In genomic region chr16:30398660-30399434, GRCh38 we compare ENCODE assay signal across 12 cellular contexts. TPM values are rescaled to one million over a fixed set of nuclear protein-coding genes. Genes with fewer than 3 reads are reported as not detected.
DNase-seq lines count a peak whose midpoint lies in the region; ATAC-seq and TF ChIP-seq lines count a peak whose summit lies in the region.
"Had no signal": no experiment of that assay in that cellular context is flagged by ENCODE, and none has a peak within 500 bp of the region (broad histone marks: within the 10 kb centered on the region; RNA-seq: fewer than 3 reads in every experiment).

No MANE protein-coding gene starts in this region.

- H3K79me1 ChIP-seq in mesendoderm (ENCODE audit: low read length), result peaks cover 7% of the 10 kb centered on the region

- H2AK5ac ChIP-seq in mesendoderm (ENCODE audit: low read length), result no peak overlapping the region

- H3K27me3 ChIP-seq in mesendoderm (ENCODE audit: insufficient read depth, low read length, poor library complexity) (no peaks in the 10 kb centered on the region), thoracic aorta (replicated peaks; ENCODE audit: insufficient read depth) (no peaks in the 10 kb centered on the region)

- no peak overlapping the region for H3K4me3 ChIP-seq in mesendoderm (ENCODE audit: low read length)
- no peak overlapping the region for H3K4me3 ChIP-seq in thoracic aorta

- peaks cover 24% of the 10 kb centered on the region for H3K27me3 Mint-ChIP-seq in activated naive CD4-positive, alpha-beta T cell treated with anti-CD3 and anti-CD28 coated beads, Interleukin-2, amount 10 ng/mL, durations not matched to agents 7 days and 5 days
- H3K27me3 Mint-ChIP-seq in activated T-helper 2 cell treated with anti-CD3 and anti-CD28 coated beads, Interferon-gamma antibody, Interleukin-2, Interleukin-4, amounts not matched to agents 10 μg/mL and 5 μg/mL and 100 μg/mL, durations not matched to agents 14 hours and 24 hours and 36 hours (ENCODE audit: low read depth), result no peaks in the 10 kb centered on the region

- WGBS in mesendoderm (ENCODE audit: extremely low coverage, insufficient coverage, low lambda C conversion rate), result no CpG with 5 or more reads among the region's 23 CpGs

- H3K4ac ChIP-seq in mesendoderm (ENCODE audit: low read depth, low read length), result no peak overlapping the region

- no peak overlapping the region for H3K23ac ChIP-seq in mesendoderm (ENCODE audit: low read length)

- peaks cover 48% of the 10 kb centered on the region for H3K4me1 Mint-ChIP-seq in activated naive CD4-positive, alpha-beta T cell treated with anti-CD3 and anti-CD28 coated beads, Interleukin-2, amount 10 ng/mL, durations not matched to agents 7 days and 5 days
- H3K4me1 Mint-ChIP-seq in activated T-helper 2 cell treated with anti-CD3 and anti-CD28 coated beads, Interferon-gamma antibody, Interleukin-2, Interleukin-4, amounts not matched to agents 10 μg/mL and 5 μg/mL and 100 μg/mL, durations not matched to agents 14 hours and 24 hours and 36 hours (ENCODE audit: low read depth), result peaks cover 41% of the 10 kb centered on the region

- no peak overlapping the region for H2BK15ac ChIP-seq in mesendoderm (replicated peaks; ENCODE audit: low read depth)

- no peak for TF ChIP-seq CTCF in thoracic aorta (IDR thresholded peaks at IDR 0.05)

- peak overlapping the region; percentile 49 for H3K4me3 Mint-ChIP-seq in activated naive CD4-positive, alpha-beta T cell treated with anti-CD3 and anti-CD28 coated beads, Interleukin-2, amount 10 ng/mL, durations not matched to agents 7 days and 5 days
- H3K4me3 Mint-ChIP-seq in activated T-helper 2 cell treated with anti-CD3 and anti-CD28 coated beads, Interferon-gamma antibody, Interleukin-2, Interleukin-4, amounts not matched to agents 10 μg/mL and 5 μg/mL and 100 μg/mL, durations not matched to agents 14 hours and 24 hours and 36 hours (ENCODE audit: low read depth), result peak overlapping the region; percentile 42

- ATAC-seq in activated naive CD4-positive, alpha-beta T cell treated with anti-CD3 and anti-CD28 coated beads, Interleukin-2, amount 50 U/mL, for 72 hours, result no peak
- no peak for ATAC-seq in thoracic aorta (ENCODE audit: insufficient number of reproducible peaks, low FRiP score, low read depth)

- no peaks in the 10 kb centered on the region for H3K9me3 Mint-ChIP-seq in activated naive CD4-positive, alpha-beta T cell treated with anti-CD3 and anti-CD28 coated beads, Interleukin-2, amount 10 ng/mL, durations not matched to agents 7 days and 5 days
- H3K9me3 Mint-ChIP-seq in activated naive CD4-positive, alpha-beta T cell treated with anti-CD3 and anti-CD28 coated beads, Interleukin-2, amount 50 U/mL, for 72 hours, result no peaks in the 10 kb centered on the region
- no peaks in the 10 kb centered on the region for H3K9me3 Mint-ChIP-seq in activated T-helper 2 cell treated with anti-CD3 and anti-CD28 coated beads, Interferon-gamma antibody, Interleukin-2, Interleukin-4, amounts not matched to agents 10 μg/mL and 5 μg/mL and 100 μg/mL, durations not matched to agents 14 hours and 24 hours and 36 hours

- no peak overlapping the region for H2BK5ac ChIP-seq in mesendoderm (ENCODE audit: low read length)

- H3K56ac ChIP-seq in mesendoderm (ENCODE audit: low read length), result peak overlapping the region; percentile 85

- CTCF ChIA-PET in activated naive CD4-positive, alpha-beta T cell treated with anti-CD3 and anti-CD28 coated beads, Interleukin-2, amount 10 ng/mL, durations not matched to agents 7 days and 5 days (lab: Charles Lee), result interaction anchor here (1.6 kb wide), 1 partner anchor 11 kb away, joined by 7 read pairs; no protein-coding TSS in a partner anchor

- no peak overlapping the region for H2BK120ac ChIP-seq in mesendoderm (ENCODE audit: low read depth, low read length)

- peaks cover 20% of the 10 kb centered on the region for H3K79me2 ChIP-seq in mesendoderm (ENCODE audit: control insufficient read depth, insufficient read depth, low read length)

- H4K8ac ChIP-seq in mesendoderm (ENCODE audit: low read depth, low read length), result no peak overlapping the region

- H3K27ac ChIP-seq in mesendoderm (ENCODE audit: low read depth, low read length), result no peak overlapping the region
- peak overlapping the region; percentile 87 to 92 for H3K27ac ChIP-seq in thoracic aorta

- H3K36me3 ChIP-seq in mesendoderm (ENCODE audit: control insufficient read depth, insufficient read depth, low read length) (no peaks in the 10 kb centered on the region), thoracic aorta (peaks cover 8% of the 10 kb centered on the region)

- DNase-seq in activated naive CD4-positive, alpha-beta T cell treated with anti-CD3 and anti-CD28 coated beads, Interleukin-2, amount 10 ng/mL, durations not matched to agents 7 days and 5 days, result no peak
- DNase-seq in activated naive CD4-positive, alpha-beta T cell treated with anti-CD3 and anti-CD28 coated beads, Interleukin-2, amount 50 U/mL, for 72 hours (ENCODE audit: low spot score in 2 of 2), result no peak
- no peak for DNase-seq in activated T-helper 2 cell treated with anti-CD3 and anti-CD28 coated beads, Interferon-gamma antibody, Interleukin-2, Interleukin-4, amounts not matched to agents 10 μg/mL and 5 μg/mL and 100 μg/mL, durations not matched to agents 14 hours and 24 hours and 36 hours (ENCODE audit: low spot score)
- DNase-seq in mesendoderm (peak; percentile 23), thoracic aorta (ENCODE audit: low spot score) (no peak), SIG-M5 (lab: John Stamatoyannopoulos, UW) (no peak)
- no peak for DNase-seq in activated CD4-positive, alpha-beta T cell treated with anti-CD3 and anti-CD28 coated beads, Interleukin-2, amount 50 U/mL, for 1 hour
- DNase-seq in stimulated activated CD4-positive, alpha-beta T cell treated with anti-CD3 and anti-CD28 coated beads, Interleukin-15, amount 100 ng/mL, for 24 hours, result no peak
- DNase-seq: dermis blood vessel endothelial cell, hippocampal formation, NCI-H1092 treated with DMSO at 0.1 percent for 48 hours had no signal

- intact Hi-C loops in activated T-helper 2 cell treated with anti-CD3 and anti-CD28 coated beads, Interferon-gamma antibody, Interleukin-2, Interleukin-4, amounts not matched to agents 10 μg/mL and 5 μg/mL and 100 μg/mL, durations not matched to agents 14 hours and 24 hours and 36 hours (cut with micrococcal nuclease), result no loop called here

- H4K5ac ChIP-seq in mesendoderm (ENCODE audit: low read length), result no peak overlapping the region

- no peak overlapping the region for H3K27ac Mint-ChIP-seq in activated naive CD4-positive, alpha-beta T cell treated with anti-CD3 and anti-CD28 coated beads, Interleukin-2, amount 10 ng/mL, durations not matched to agents 7 days and 5 days
- peak overlapping the region in 1 of 2 donors; percentile 79 for H3K27ac Mint-ChIP-seq in activated naive CD4-positive, alpha-beta T cell treated with anti-CD3 and anti-CD28 coated beads, Interleukin-2, amount 50 U/mL, for 72 hours
- H3K27ac Mint-ChIP-seq in activated T-helper 2 cell treated with anti-CD3 and anti-CD28 coated beads, Interferon-gamma antibody, Interleukin-2, Interleukin-4, amounts not matched to agents 10 μg/mL and 5 μg/mL and 100 μg/mL, durations not matched to agents 14 hours and 24 hours and 36 hours, result peak overlapping the region; percentile 38

- H3K4me1 ChIP-seq in mesendoderm (ENCODE audit: control insufficient read depth, low read depth, low read length) (no peaks in the 10 kb centered on the region), thoracic aorta (ENCODE audit: control insufficient read depth in 1 of 2, low read depth in 2 of 2) (peaks cover 17 to 36% of the 10 kb centered on the region in 2 donors)

- H3K9me3 ChIP-seq in thoracic aorta, result no peaks in the 10 kb centered on the region

- peak overlapping the region; percentile 11 for H3K9ac ChIP-seq in mesendoderm (ENCODE audit: low read length)

- peaks cover 24% of the 10 kb centered on the region for H3K36me3 Mint-ChIP-seq in activated naive CD4-positive, alpha-beta T cell treated with anti-CD3 and anti-CD28 coated beads, Interleukin-2, amount 10 ng/mL, durations not matched to agents 7 days and 5 days
- peaks cover 7 to 14% of the 10 kb centered on the region in 2 donors for H3K36me3 Mint-ChIP-seq in activated naive CD4-positive, alpha-beta T cell treated with anti-CD3 and anti-CD28 coated beads, Interleukin-2, amount 50 U/mL, for 72 hours
- H3K36me3 Mint-ChIP-seq in activated T-helper 2 cell treated with anti-CD3 and anti-CD28 coated beads, Interferon-gamma antibody, Interleukin-2, Interleukin-4, amounts not matched to agents 10 μg/mL and 5 μg/mL and 100 μg/mL, durations not matched to agents 14 hours and 24 hours and 36 hours (ENCODE audit: low read depth), result peaks cover 28% of the 10 kb centered on the region

- H3K18ac ChIP-seq in mesendoderm (ENCODE audit: low read length), result no peak overlapping the region

- H3K4me2 ChIP-seq in mesendoderm (ENCODE audit: low read length), result no peak overlapping the region

RNA-seq across cellular contexts. Expression of gene ZNF48, which starts 3.6 kb away (rescaled TPM):
- total RNA-seq in activated naive CD4-positive, alpha-beta T cell treated with anti-CD3 and anti-CD28 coated beads, Interleukin-2, amount 50 U/mL, for 72 hours, result 10 to 100 TPM in 1 of 2 donors, 1 to 10 TPM in 1; 7.6 to 10.9 TPM
- total RNA-seq in activated T-helper 2 cell treated with anti-CD3 and anti-CD28 coated beads, Interferon-gamma antibody, Interleukin-2, Interleukin-4, amounts not matched to agents 10 μg/mL and 5 μg/mL and 100 μg/mL, durations not matched to agents 14 hours and 24 hours and 36 hours, result 13.4 TPM in 2 replicates
- polyA plus RNA-seq in mesendoderm (2013, experiment 1 of 2), result 21.1 TPM
- polyA plus RNA-seq in mesendoderm (2013, experiment 2 of 2), result 22.0 TPM
- total RNA-seq in thoracic aorta, result 10 to 100 TPM; 10.9 to 11.1 TPM

RNA-seq across cellular contexts. Expression of gene ZNF771, which starts 8.6 kb away (rescaled TPM):
- 1 to 10 TPM; 4.4 to 7.9 TPM for total RNA-seq in activated naive CD4-positive, alpha-beta T cell treated with anti-CD3 and anti-CD28 coated beads, Interleukin-2, amount 50 U/mL, for 72 hours
- 8.3 and 9.3 TPM in 2 replicates for total RNA-seq in activated T-helper 2 cell treated with anti-CD3 and anti-CD28 coated beads, Interferon-gamma antibody, Interleukin-2, Interleukin-4, amounts not matched to agents 10 μg/mL and 5 μg/mL and 100 μg/mL, durations not matched to agents 14 hours and 24 hours and 36 hours
- polyA plus RNA-seq in mesendoderm (2013, experiment 1 of 2), result 4.8 TPM
- 5.1 TPM for polyA plus RNA-seq in mesendoderm (2013, experiment 2 of 2)
- total RNA-seq in thoracic aorta, result 10 to 100 TPM; 21.8 to 25.7 TPM

RNA-seq across cellular contexts. Expression of gene SEPTIN1, which starts 16.5 kb away (rescaled TPM):
- 100 to 1,000 TPM; 161 to 208 TPM for total RNA-seq in activated naive CD4-positive, alpha-beta T cell treated with anti-CD3 and anti-CD28 coated beads, Interleukin-2, amount 50 U/mL, for 72 hours
- total RNA-seq in activated T-helper 2 cell treated with anti-CD3 and anti-CD28 coated beads, Interferon-gamma antibody, Interleukin-2, Interleukin-4, amounts not matched to agents 10 μg/mL and 5 μg/mL and 100 μg/mL, durations not matched to agents 14 hours and 24 hours and 36 hours, result 169 and 173 TPM in 2 replicates
- 0.69 TPM for polyA plus RNA-seq in mesendoderm (2013, experiment 1 of 2)
- 0.57 TPM for polyA plus RNA-seq in mesendoderm (2013, experiment 2 of 2)
- 1 to 10 TPM; 3.0 to 4.2 TPM for total RNA-seq in thoracic aorta
- total RNA-seq: dermis blood vessel endothelial cell had no signal

RNA-seq across cellular contexts. Expression of gene MYL11, which starts 24.2 kb away (rescaled TPM):
- 1 to 10 TPM in 1 of 2 donors, under 1 TPM in 1; 0.97 to 1.2 TPM for total RNA-seq in activated naive CD4-positive, alpha-beta T cell treated with anti-CD3 and anti-CD28 coated beads, Interleukin-2, amount 50 U/mL, for 72 hours
- 3.4 and 4.3 TPM in 2 replicates for total RNA-seq in activated T-helper 2 cell treated with anti-CD3 and anti-CD28 coated beads, Interferon-gamma antibody, Interleukin-2, Interleukin-4, amounts not matched to agents 10 μg/mL and 5 μg/mL and 100 μg/mL, durations not matched to agents 14 hours and 24 hours and 36 hours
- polyA plus RNA-seq in mesendoderm (2013, experiment 1 of 2), result 3.7 TPM
- 5.2 TPM for polyA plus RNA-seq in mesendoderm (2013, experiment 2 of 2)
- total RNA-seq in thoracic aorta, result under 1 TPM in 1 of 2 donors, not detected in 1; 0.81 TPM
- total RNA-seq: dermis blood vessel endothelial cell, subcutaneous adipose tissue had no signal

RNA-seq across cellular contexts. Expression of gene TBC1D10B, which starts 28.6 kb away (rescaled TPM):
- total RNA-seq in activated naive CD4-positive, alpha-beta T cell treated with anti-CD3 and anti-CD28 coated beads, Interleukin-2, amount 50 U/mL, for 72 hours, result 10 to 100 TPM; 52.5 to 69.5 TPM
- total RNA-seq in activated T-helper 2 cell treated with anti-CD3 and anti-CD28 coated beads, Interferon-gamma antibody, Interleukin-2, Interleukin-4, amounts not matched to agents 10 μg/mL and 5 μg/mL and 100 μg/mL, durations not matched to agents 14 hours and 24 hours and 36 hours, result 63.4 and 64.4 TPM in 2 replicates
- polyA plus RNA-seq in mesendoderm (2013, experiment 1 of 2), result 16.1 TPM
- 16.6 TPM for polyA plus RNA-seq in mesendoderm (2013, experiment 2 of 2)
- total RNA-seq in thoracic aorta, result 10 to 100 TPM; 34.5 TPM

Comparison
In these comparisons a context has a peak if more than half of its experiments do, and no peak if none do; other contexts are left out.
1. RNA of gene SEPTIN1, which starts 16.5 kb away (total RNA-seq): 161 to 208 TPM in activated naive CD4-positive, alpha-beta T cell treated with anti-CD3 and anti-CD28 coated beads, Interleukin-2, amount 50 U/mL, for 72 hours and 169 to 173 TPM in activated T-helper 2 cell treated with anti-CD3 and anti-CD28 coated beads, Interferon-gamma antibody, Interleukin-2, Interleukin-4, amounts not matched to agents 10 μg/mL and 5 μg/mL and 100 μg/mL, durations not matched to agents 14 hours and 24 hours and 36 hours; 3.0 to 4.2 TPM in thoracic aorta; every median in the first group is over 10 times any median in the second.